In the genomic region with DNA sequence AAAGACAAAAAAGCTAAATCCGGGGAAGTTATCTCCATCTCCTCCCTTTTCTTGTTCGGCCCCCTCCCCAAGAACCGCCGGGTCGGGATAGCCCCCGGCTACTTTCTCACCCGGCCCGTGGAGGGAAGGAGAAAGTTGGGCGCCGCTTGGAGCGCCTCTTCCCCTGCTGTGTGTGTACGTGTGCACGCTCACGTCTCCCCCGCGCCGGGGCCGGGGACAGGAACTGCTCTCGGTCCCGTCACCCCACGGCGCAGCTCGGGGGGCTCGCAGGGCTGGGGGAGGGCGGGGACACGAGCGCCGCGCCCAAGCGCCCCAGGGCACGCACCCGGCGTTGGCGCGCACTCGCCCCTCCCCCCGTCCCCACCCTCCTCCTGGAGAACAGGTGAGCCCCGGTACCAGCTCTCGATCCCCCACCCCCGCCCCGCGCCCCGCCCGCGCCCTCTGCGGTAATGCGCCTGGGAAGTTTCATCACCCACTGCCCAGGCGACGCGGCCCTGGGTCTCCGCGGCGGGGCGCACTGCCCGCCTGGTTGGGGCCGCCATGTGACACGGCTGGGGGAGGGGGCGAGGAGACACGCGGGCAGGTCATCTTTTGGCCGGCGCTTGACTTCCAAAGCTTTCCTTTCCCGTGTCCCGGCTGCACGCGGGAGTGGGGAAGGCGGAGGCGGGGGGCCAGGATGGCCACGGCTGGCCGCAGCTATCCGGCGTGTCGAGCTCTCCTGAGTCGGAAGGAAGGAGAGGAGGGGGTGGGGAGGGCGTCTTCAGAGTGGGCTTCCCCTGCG, we compare ENCODE assay signal across 8 cellular contexts. TPM values are rescaled to one million over a fixed set of nuclear protein-coding genes. Genes with fewer than 3 reads are reported as not detected.
DNase-seq lines count a peak whose midpoint lies in the region; ATAC-seq and TF ChIP-seq lines count a peak whose summit lies in the region.

No MANE protein-coding gene starts in this region.

- peak overlapping the region; percentile 81 for H3K4me3 Mint-ChIP-seq in Calu3 (ENCODE audit: low read depth, unreplicated experiment)
- H3K4me3 Mint-ChIP-seq in CD8-positive, alpha-beta T cell = no peak overlapping the region

- no peak overlapping the region for H4K5ac ChIP-seq in mesendoderm (ENCODE audit: low read length)

- H3K56ac ChIP-seq in mesendoderm (ENCODE audit: low read length) = peak overlapping the region; percentile 94

- peaks cover 3% of the 10 kb centered on the region for H3K79me1 ChIP-seq in mesendoderm (ENCODE audit: low read length)

- H3K27ac Mint-ChIP-seq in Calu3 (ENCODE audit: unreplicated experiment) = peak overlapping the region; percentile 93
- no peak overlapping the region for H3K27ac Mint-ChIP-seq in CD8-positive, alpha-beta T cell

- H3K9ac ChIP-seq in mesendoderm (ENCODE audit: low read length) = peak overlapping the region; percentile 87

- H3K4me1 Mint-ChIP-seq in Calu3 (ENCODE audit: low read depth, unreplicated experiment) = peaks cover 20% of the 10 kb centered on the region
- peaks cover 17% of the 10 kb centered on the region for H3K4me1 Mint-ChIP-seq in CD8-positive, alpha-beta T cell (ENCODE audit: low read depth)

- H3K4me1 ChIP-seq in mesendoderm (ENCODE audit: control insufficient read depth, low read depth, low read length) (peaks cover 6% of the 10 kb centered on the region), upper lobe of right lung (peaks cover 35% of the 10 kb centered on the region)
- no peaks in the 10 kb centered on the region for H3K4me1 ChIP-seq in CD8-positive, alpha-beta T cell (ENCODE audit: insufficient read depth, low read length)

- H2BK120ac ChIP-seq in mesendoderm (ENCODE audit: low read depth, low read length) = peak overlapping the region; percentile 40

- POLR2A ChIA-PET in CD8-positive, alpha-beta T cell (lab: Charles Lee) = no interaction called here

- ATAC-seq in GM21423 (IDR thresholded peaks at IDR 0.05; ENCODE audit: unreplicated experiment) = peak; percentile 43
- ATAC-seq in upper lobe of right lung = no peak
- ATAC-seq in CD8-positive, alpha-beta T cell = no peak

- BruUV-seq in Calu3 (replicated peaks; lab: Mats Ljungman, UMichigan) = no TSS peak

- H4K8ac ChIP-seq in mesendoderm (ENCODE audit: low read depth, low read length) = no peak overlapping the region

- no peak overlapping the region for H2AK5ac ChIP-seq in mesendoderm (ENCODE audit: low read length)

- peak overlapping the region; percentile 88 for H3K4ac ChIP-seq in mesendoderm (ENCODE audit: low read depth, low read length)

- peaks cover 29% of the 10 kb centered on the region for H3K79me2 ChIP-seq in mesendoderm (ENCODE audit: control insufficient read depth, insufficient read depth, low read length)

- H3K36me3 ChIP-seq in mesendoderm (ENCODE audit: control insufficient read depth, insufficient read depth, low read length) = no peaks in the 10 kb centered on the region
- no peaks in the 10 kb centered on the region for H3K36me3 ChIP-seq in upper lobe of right lung
- no peaks in the 10 kb centered on the region for H3K36me3 ChIP-seq in CD8-positive, alpha-beta T cell (ENCODE audit: insufficient read depth, low read length)

- H3K27ac ChIP-seq in mesendoderm (ENCODE audit: low read depth, low read length) (peak overlapping the region; percentile 77), upper lobe of right lung (no peak overlapping the region)
- H3K27ac ChIP-seq in CD8-positive, alpha-beta T cell (ENCODE audit: low read depth, low read length) = no peak overlapping the region

- no peaks in the 10 kb centered on the region for H3K27me3 Mint-ChIP-seq in Calu3 (ENCODE audit: unreplicated experiment)
- peaks cover 66% of the 10 kb centered on the region for H3K27me3 Mint-ChIP-seq in CD8-positive, alpha-beta T cell (ENCODE audit: low read depth)

- DNase-seq in Calu3 (peak; percentile 74), NCI-H146 (lab: John Stamatoyannopoulos, UW) (peak; percentile 54), astrocyte of the spinal cord (ENCODE audit: low read depth, low spot score) (peak; percentile 23), mesendoderm (peak; percentile 89), upper lobe of right lung (no peak), NCI-H1694 (lab: John Stamatoyannopoulos, UW) (no peak)
- no peak for DNase-seq in CD8-positive, alpha-beta T cell

- peak overlapping the region; percentile 98 for H3K4me2 ChIP-seq in mesendoderm (ENCODE audit: low read length)

- in situ Hi-C loops in astrocyte of the spinal cord (cut with HindIII; ENCODE audit: low sequenced_read_pairs) = no loop called here

- H3K9me3 Mint-ChIP-seq in Calu3 (ENCODE audit: low read depth, unreplicated experiment) = peaks cover 2% of the 10 kb centered on the region
- H3K9me3 Mint-ChIP-seq in CD8-positive, alpha-beta T cell = no peaks in the 10 kb centered on the region

- peak overlapping the region; percentile 14 for H2BK5ac ChIP-seq in mesendoderm (ENCODE audit: low read length)

- WGBS in mesendoderm (ENCODE audit: extremely low coverage, insufficient coverage, low lambda C conversion rate) = no CpG with 5 or more reads among the region's 76 CpGs

- H3K23ac ChIP-seq in mesendoderm (ENCODE audit: low read length) = peak overlapping the region; percentile 20

- H3K27me3 ChIP-seq in mesendoderm (ENCODE audit: insufficient read depth, low read length, poor library complexity) (no peaks in the 10 kb centered on the region), upper lobe of right lung (peaks cover 54% of the 10 kb centered on the region)
- H3K27me3 ChIP-seq in CD8-positive, alpha-beta T cell (ENCODE audit: insufficient read depth, low read length) = peaks cover 5% of the 10 kb centered on the region

- no peak for TF ChIP-seq CTCF in Calu3 (IDR thresholded peaks at IDR 0.05; ENCODE audit: unreplicated experiment)
- TF ChIP-seq CTCF in astrocyte of the spinal cord (IDR thresholded peaks at IDR 0.05; ENCODE audit: low read depth, low read length) = peak; percentile 6
- no peak for TF ChIP-seq CTCF in upper lobe of right lung (IDR thresholded peaks at IDR 0.05)
- no peak for TF ChIP-seq CTCF in CD8-positive, alpha-beta T cell (IDR thresholded peaks at IDR 0.05)

- peaks cover 60% of the 10 kb centered on the region for H3K36me3 Mint-ChIP-seq in Calu3 (ENCODE audit: insufficient read depth, unreplicated experiment)
- no peaks in the 10 kb centered on the region for H3K36me3 Mint-ChIP-seq in CD8-positive, alpha-beta T cell

- intact Hi-C loops in Calu3 (cut with micrococcal nuclease; ENCODE audit: unreplicated experiment) (loop anchor here (2.0 to 10.0 kb wide), 4 partner anchors 125 to 351 kb away; no protein-coding TSS in a partner anchor), upper lobe of right lung (cut with DNase I) (loop anchor here (5.0 kb wide), 1 partner anchor 37 kb away; no protein-coding TSS in a partner anchor)
- intact Hi-C loops in CD8-positive, alpha-beta T cell (cut with DNase I, micrococcal nuclease) = loop anchor here in 1 of 2 experiments (5.0 kb wide), 1 partner anchor 347 kb away; a partner anchor contains a TSS

- no peaks in the 10 kb centered on the region for H3K9me3 ChIP-seq in upper lobe of right lung
- H3K9me3 ChIP-seq in CD8-positive, alpha-beta T cell (ENCODE audit: low read length) = no peaks in the 10 kb centered on the region

- peak overlapping the region; percentile 92 for H3K18ac ChIP-seq in mesendoderm (ENCODE audit: low read length)

- no peak overlapping the region for H2BK15ac ChIP-seq in mesendoderm (replicated peaks; ENCODE audit: low read depth)

- H3K4me3 ChIP-seq in astrocyte of the spinal cord (ENCODE audit: low read depth, low read length) = peak overlapping the region; percentile 80
- H3K4me3 ChIP-seq in mesendoderm (ENCODE audit: low read length) = peak overlapping the region; percentile 55
- peak overlapping the region; percentile 46 for H3K4me3 ChIP-seq in upper lobe of right lung
- no peak overlapping the region for H3K4me3 ChIP-seq in CD8-positive, alpha-beta T cell (ENCODE audit: low read depth, low read length)

- CTCF ChIA-PET in Calu3 (lab: Charles Lee) = interaction anchor here (0.6 to 3.2 kb wide), 5 partner anchors 26 to 1057 kb away, joined by 3 to 12 read pairs (median 3); a partner anchor contains a TSS
- CTCF ChIA-PET in CD8-positive, alpha-beta T cell (lab: Charles Lee) = interaction anchor here (2.0 kb wide), 1 partner anchor 35 kb away, joined by 4 read pairs; no protein-coding TSS in a partner anchor

RNA-seq across cellular contexts. Expression of a gene that starts 1.3 kb away (rescaled TPM):
- total RNA-seq in Calu3 (2022) = 48.3 and 60.4 TPM in 2 replicates
- 23.3 TPM for polyA plus RNA-seq in mesendoderm (2013, experiment 1 of 2)
- polyA plus RNA-seq in mesendoderm (2013, experiment 2 of 2) = 24.9 TPM
- 4.9 TPM for total RNA-seq in upper lobe of right lung
- total RNA-seq in CD8-positive, alpha-beta T cell = not detected

Comparison
In these comparisons a context has a peak if more than half of its experiments do, and no peak if none do; other contexts are left out.
1. DNase-seq: peak in Calu3 (single experiment), NCI-H146 (single experiment), astrocyte of the spinal cord (single experiment) and mesendoderm (single experiment); none in upper lobe of right lung (single experiment), CD8-positive, alpha-beta T cell (0 of 7) and NCI-H1694 (single experiment).